ENCODE assay signal across 32 cellular contexts in the genomic region with DNA sequence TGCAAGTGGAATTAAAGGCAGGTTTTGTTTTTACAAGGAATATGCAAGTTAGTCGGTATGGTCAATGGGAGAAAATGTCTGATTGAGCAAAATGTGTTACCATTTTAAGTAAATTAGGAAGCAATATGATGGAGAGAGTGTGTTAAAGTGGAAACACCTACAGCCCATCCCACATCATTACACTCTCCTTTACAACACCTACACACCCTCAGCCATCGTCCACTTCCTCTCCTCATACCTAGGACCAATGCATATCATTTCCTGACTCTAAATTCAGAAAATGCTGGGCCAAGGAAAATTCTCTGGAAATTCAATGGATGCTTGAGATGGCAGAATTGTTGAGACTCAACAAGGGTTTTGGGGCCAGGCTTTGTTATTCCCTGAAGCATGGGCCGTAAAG. TPM values are rescaled to one million over a fixed set of nuclear protein-coding genes. Genes with fewer than 3 reads are reported as not detected.
"Had no signal": no experiment of that assay in that cellular context is flagged by ENCODE, and none has a peak within 500 bp of the region (broad histone marks: within the 10 kb centered on the region; RNA-seq: fewer than 3 reads in every experiment).

No MANE protein-coding gene starts in this region.

- H3K36me3 ChIP-seq: ascending aorta, brain microvascular endothelial cell, esophagus muscularis mucosa, gastrocnemius medialis, heart left ventricle had no signal

- H3K4me1 ChIP-seq: esophagus muscularis mucosa, foreskin keratinocyte, heart left ventricle had no signal

- H3K9me3 Mint-ChIP-seq: activated CD4-positive, alpha-beta memory T cell treated with anti-CD3 and anti-CD28 coated beads, Interleukin-2, amount 10 ng/mL, durations not matched to agents 7 days and 5 days; activated CD4-positive, alpha-beta T cell treated with anti-CD3 and anti-CD28 coated beads, Interleukin-2, amount 10 ng/mL, durations not matched to agents 7 days and 5 days; activated naive CD4-positive, alpha-beta T cell treated with anti-CD3 and anti-CD28 coated beads, Interleukin-2, amount 10 ng/mL, durations not matched to agents 7 days and 5 days; activated naive CD4-positive, alpha-beta T cell treated with anti-CD3 and anti-CD28 coated beads, Interleukin-2, amount 50 U/mL, for 72 hours; activated naive CD8-positive, alpha-beta T cell treated with anti-CD3 and anti-CD28 coated beads, Interleukin-2, amount 10 ng/mL, durations not matched to agents 7 days and 5 days; activated T-cell treated with anti-CD3 and anti-CD28 coated beads, Interleukin-2, amount 50 U/mL, for 72 hours; central memory CD8-positive, alpha-beta T cell; dendritic cell treated with granulocyte-macrophage colony-stimulating factor and Interleukin-4, amounts not matched to agents 40 ng/mL and 50 ng/mL, for 4 days; T-helper 1 cell treated with Interleukin-12 subunit alpha and Interleukin-12 subunit beta and Interleukin-4 antibody, amounts not matched to agents 30 μg/mL and 1 μg/mL, for 36 hours had no signal

- H3K27me3 ChIP-seq: ascending aorta, brain microvascular endothelial cell, dorsolateral prefrontal cortex, esophagus muscularis mucosa, gastrocnemius medialis had no signal

- H3K36me3 Mint-ChIP-seq: activated naive CD4-positive, alpha-beta T cell treated with anti-CD3 and anti-CD28 coated beads, Interleukin-2, amount 10 ng/mL, durations not matched to agents 7 days and 5 days; activated naive CD4-positive, alpha-beta T cell treated with anti-CD3 and anti-CD28 coated beads, Interleukin-2, amount 50 U/mL, for 72 hours; activated naive CD8-positive, alpha-beta T cell treated with anti-CD3 and anti-CD28 coated beads, Interleukin-2, amount 10 ng/mL, durations not matched to agents 7 days and 5 days had no signal

- FAIRE-seq: bronchial epithelial cell had no signal

- H3K4me3 ChIP-seq: ascending aorta, coronary artery, dorsolateral prefrontal cortex, esophagus muscularis mucosa, gastrocnemius medialis, heart left ventricle had no signal

- H3K4me3 Mint-ChIP-seq: activated CD4-positive, alpha-beta memory T cell treated with anti-CD3 and anti-CD28 coated beads, Interleukin-2, amount 10 ng/mL, durations not matched to agents 7 days and 5 days; activated CD4-positive, alpha-beta T cell treated with anti-CD3 and anti-CD28 coated beads, Interleukin-2, amount 10 ng/mL, durations not matched to agents 7 days and 5 days; activated naive CD4-positive, alpha-beta T cell treated with anti-CD3 and anti-CD28 coated beads, Interleukin-2, amount 10 ng/mL, durations not matched to agents 7 days and 5 days; activated naive CD8-positive, alpha-beta T cell treated with anti-CD3 and anti-CD28 coated beads, Interleukin-2, amount 10 ng/mL, durations not matched to agents 7 days and 5 days; activated T-cell treated with anti-CD3 and anti-CD28 coated beads, Interleukin-2, amount 50 U/mL, for 24 hours; activated T-cell treated with anti-CD3 and anti-CD28 coated beads, Interleukin-2, amount 50 U/mL, for 72 hours; central memory CD8-positive, alpha-beta T cell; dendritic cell treated with granulocyte-macrophage colony-stimulating factor and Interleukin-4, amounts not matched to agents 40 ng/mL and 50 ng/mL, for 4 days; endodermal cell; T-helper 1 cell treated with Interleukin-12 subunit alpha and Interleukin-12 subunit beta and Interleukin-4 antibody, amounts not matched to agents 30 μg/mL and 1 μg/mL, for 36 hours; WTC11 had no signal

- H3K27ac ChIP-seq: ascending aorta, coronary artery, esophagus muscularis mucosa, foreskin keratinocyte, gastrocnemius medialis, heart left ventricle, VCaP had no signal

- H3K27ac Mint-ChIP-seq: activated CD4-positive, alpha-beta memory T cell treated with anti-CD3 and anti-CD28 coated beads, Interleukin-2, amount 10 ng/mL, durations not matched to agents 7 days and 5 days; activated CD4-positive, alpha-beta T cell treated with anti-CD3 and anti-CD28 coated beads, Interleukin-2, amount 10 ng/mL, durations not matched to agents 7 days and 5 days; activated naive CD4-positive, alpha-beta T cell treated with anti-CD3 and anti-CD28 coated beads, Interleukin-2, amount 10 ng/mL, durations not matched to agents 7 days and 5 days; activated naive CD8-positive, alpha-beta T cell treated with anti-CD3 and anti-CD28 coated beads, Interleukin-2, amount 10 ng/mL, durations not matched to agents 7 days and 5 days; activated T-cell treated with anti-CD3 and anti-CD28 coated beads, Interleukin-2, amount 50 U/mL, for 24 hours; activated T-cell treated with anti-CD3 and anti-CD28 coated beads, Interleukin-2, amount 50 U/mL, for 72 hours; dendritic cell treated with granulocyte-macrophage colony-stimulating factor and Interleukin-4, amounts not matched to agents 40 ng/mL and 50 ng/mL, for 4 days; endodermal cell; T-helper 1 cell treated with Interleukin-12 subunit alpha and Interleukin-12 subunit beta and Interleukin-4 antibody, amounts not matched to agents 30 μg/mL and 1 μg/mL, for 36 hours; WTC11 had no signal

- H3K9me3 ChIP-seq: ascending aorta, esophagus muscularis mucosa, gastrocnemius medialis had no signal

- DNase-seq: activated CD4-positive, alpha-beta T cell treated with anti-CD3 and anti-CD28 coated beads for 1 hour; activated CD4-positive, alpha-beta T cell treated with anti-CD3 and anti-CD28 coated beads for 4 hours; activated CD4-positive, alpha-beta T cell treated with anti-CD3 and anti-CD28 coated beads, Interleukin-2, amount 50 U/mL, for 4 hours; activated gamma-delta T cell; activated naive CD4-positive, alpha-beta T cell; activated naive CD8-positive, alpha-beta T cell treated with anti-CD3 and anti-CD28 coated beads, Interleukin-2, amount 10 ng/mL, durations not matched to agents 7 days and 5 days; activated T-cell treated with anti-CD3 and anti-CD28 coated beads for 4 hours; activated T-cell treated with anti-CD3 and anti-CD28 coated beads, Interleukin-2, amount 50 U/mL, for 24 hours; effector memory CD4-positive, alpha-beta T cell; T-helper 9 cell had no signal

- ATAC-seq: activated T-cell treated with anti-CD3 and anti-CD28 coated beads, Interleukin-2, amount 50 U/mL, for 72 hours had no signal

- H3K4me1 Mint-ChIP-seq: activated CD4-positive, alpha-beta memory T cell treated with anti-CD3 and anti-CD28 coated beads, Interleukin-2, amount 10 ng/mL, durations not matched to agents 7 days and 5 days; activated CD4-positive, alpha-beta T cell treated with anti-CD3 and anti-CD28 coated beads, Interleukin-2, amount 10 ng/mL, durations not matched to agents 7 days and 5 days; activated naive CD4-positive, alpha-beta T cell treated with anti-CD3 and anti-CD28 coated beads, Interleukin-2, amount 10 ng/mL, durations not matched to agents 7 days and 5 days; activated naive CD8-positive, alpha-beta T cell treated with anti-CD3 and anti-CD28 coated beads, Interleukin-2, amount 10 ng/mL, durations not matched to agents 7 days and 5 days; central memory CD8-positive, alpha-beta T cell had no signal

RNA-seq across cellular contexts. Expression of a gene that starts 16.4 kb away (rescaled TPM):
- total RNA-seq: activated CD4-positive, alpha-beta memory T cell treated with anti-CD3 and anti-CD28 coated beads, Interleukin-2, amount 10 ng/mL, durations not matched to agents 7 days and 5 days; activated CD4-positive, alpha-beta T cell treated with anti-CD3 and anti-CD28 coated beads, Interleukin-2, amount 10 ng/mL, durations not matched to agents 7 days and 5 days; activated naive CD4-positive, alpha-beta T cell treated with anti-CD3 and anti-CD28 coated beads, Interleukin-2, amount 50 U/mL, for 72 hours; activated naive CD8-positive, alpha-beta T cell treated with anti-CD3 and anti-CD28 coated beads, Interleukin-2, amount 10 ng/mL, durations not matched to agents 7 days and 5 days; activated T-cell treated with anti-CD3 and anti-CD28 coated beads, Interleukin-2, amount 50 U/mL, for 72 hours; bronchial epithelial cell; cerebellum; endodermal cell; foreskin keratinocyte; gastrocnemius medialis; T-helper 2 cell treated with Interferon-gamma antibody and Interleukin-4, amounts not matched to agents 100 ng/mL and 5 ng/mL, for 36 hours; WTC11 had no signal
- polyA plus RNA-seq: foreskin keratinocyte had no signal
